In the genomic region with DNA sequence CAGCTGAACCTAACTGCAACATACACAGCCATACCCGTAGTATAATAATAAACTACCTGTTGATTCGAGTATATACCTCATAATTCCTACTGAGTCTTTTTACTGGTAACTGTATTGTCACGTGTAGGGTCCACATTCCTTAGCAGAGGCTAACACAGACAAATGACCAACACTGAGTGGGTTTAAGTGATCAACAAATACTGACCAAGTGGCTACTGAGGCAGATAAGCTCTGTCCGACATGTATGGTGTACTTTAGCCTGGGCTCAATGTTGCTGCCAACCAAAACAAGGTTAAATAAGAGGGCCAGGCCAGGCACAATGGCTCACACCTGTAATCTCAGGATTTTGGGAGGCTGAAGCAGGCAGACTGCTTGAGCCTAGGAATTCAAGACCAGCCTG, we compare ENCODE assay signal across 12 cellular contexts. TPM values are rescaled to one million over a fixed set of nuclear protein-coding genes. Genes with fewer than 3 reads are reported as not detected.
DNase-seq lines count a peak whose midpoint lies in the region; ATAC-seq and TF ChIP-seq lines count a peak whose summit lies in the region.
"Had no signal": no experiment of that assay in that cellular context is flagged by ENCODE, and none has a peak within 500 bp of the region (broad histone marks: within the 10 kb centered on the region; RNA-seq: fewer than 3 reads in every experiment).

No MANE protein-coding gene starts in this region.

- no peak for TF ChIP-seq CTCF in vagina (IDR thresholded peaks at IDR 0.05)

- peak overlapping the region; percentile 25 for H3K27ac ChIP-seq in vagina

- H3K4me1 Mint-ChIP-seq in activated naive CD4-positive, alpha-beta T cell treated with anti-CD3 and anti-CD28 coated beads, Interleukin-2, amount 50 U/mL, for 24 hours, result peaks cover 94% of the 10 kb centered on the region
- H3K4me1 Mint-ChIP-seq in activated CD8-positive, alpha-beta T cell treated with anti-CD3 and anti-CD28 coated beads, Interleukin-2, amount 10 ng/mL, durations not matched to agents 7 days and 5 days (ENCODE audit: low read depth), result peaks cover 83% of the 10 kb centered on the region
- peaks cover 74% of the 10 kb centered on the region for H3K4me1 Mint-ChIP-seq in memory B cell

- POLR2A ChIA-PET in activated CD8-positive, alpha-beta T cell treated with anti-CD3 and anti-CD28 coated beads, Interleukin-2, amount 10 ng/mL, durations not matched to agents 7 days and 5 days (lab: Charles Lee), result interaction anchor here (0.5 to 6.0 kb wide), 8 partner anchors 8 to 34 kb away, joined by 3 to 61 read pairs (median 8); a partner anchor contains a TSS

- H3K4me3 ChIP-seq in vagina, result no peak overlapping the region
- no peak overlapping the region for H3K4me3 ChIP-seq in HAP-1

- CTCF ChIA-PET in activated CD8-positive, alpha-beta T cell treated with anti-CD3 and anti-CD28 coated beads, Interleukin-2, amount 10 ng/mL, durations not matched to agents 7 days and 5 days (lab: Charles Lee), result interaction anchor here (1.0 to 4.4 kb wide), 3 partner anchors 9 to 21 kb away, joined by 3 to 39 read pairs (median 5); a partner anchor contains a TSS

- H3K4me1 ChIP-seq in vagina (peaks cover 15% of the 10 kb centered on the region), HAP-1 (peaks cover 2% of the 10 kb centered on the region; the same call in 1 of the 2 replicates)

- H3K9me3 ChIP-seq in vagina, result no peaks in the 10 kb centered on the region
- no peaks in the 10 kb centered on the region for H3K9me3 ChIP-seq in HAP-1

- in situ Hi-C loops in HAP-1 (cut with MboI; ENCODE audit: low sequenced_read_pairs), result no loop called here

- H3K4me3 Mint-ChIP-seq in activated naive CD4-positive, alpha-beta T cell treated with anti-CD3 and anti-CD28 coated beads, Interleukin-2, amount 50 U/mL, for 24 hours, result peak overlapping the region; percentile 87
- H3K4me3 Mint-ChIP-seq in activated CD8-positive, alpha-beta T cell treated with anti-CD3 and anti-CD28 coated beads, Interleukin-2, amount 10 ng/mL, durations not matched to agents 7 days and 5 days, result peak overlapping the region; percentile 75
- peak overlapping the region; percentile 94 for H3K4me3 Mint-ChIP-seq in memory B cell

- H3K36me3 Mint-ChIP-seq in activated naive CD4-positive, alpha-beta T cell treated with anti-CD3 and anti-CD28 coated beads, Interleukin-2, amount 50 U/mL, for 24 hours, result peaks cover 5% of the 10 kb centered on the region
- peaks cover 37% of the 10 kb centered on the region for H3K36me3 Mint-ChIP-seq in activated CD8-positive, alpha-beta T cell treated with anti-CD3 and anti-CD28 coated beads, Interleukin-2, amount 10 ng/mL, durations not matched to agents 7 days and 5 days (ENCODE audit: low read depth)
- H3K36me3 Mint-ChIP-seq in memory B cell, result peaks cover 25% of the 10 kb centered on the region

- H3K27me3 Mint-ChIP-seq in activated naive CD4-positive, alpha-beta T cell treated with anti-CD3 and anti-CD28 coated beads, Interleukin-2, amount 50 U/mL, for 24 hours, result no peaks in the 10 kb centered on the region
- no peaks in the 10 kb centered on the region for H3K27me3 Mint-ChIP-seq in activated CD8-positive, alpha-beta T cell treated with anti-CD3 and anti-CD28 coated beads, Interleukin-2, amount 10 ng/mL, durations not matched to agents 7 days and 5 days (ENCODE audit: low read depth)
- no peaks in the 10 kb centered on the region for H3K27me3 Mint-ChIP-seq in memory B cell

- H3K9me3 Mint-ChIP-seq in activated naive CD4-positive, alpha-beta T cell treated with anti-CD3 and anti-CD28 coated beads, Interleukin-2, amount 50 U/mL, for 24 hours, result no peaks in the 10 kb centered on the region
- peaks cover 4% of the 10 kb centered on the region for H3K9me3 Mint-ChIP-seq in activated CD8-positive, alpha-beta T cell treated with anti-CD3 and anti-CD28 coated beads, Interleukin-2, amount 10 ng/mL, durations not matched to agents 7 days and 5 days (ENCODE audit: insufficient read depth)
- no peaks in the 10 kb centered on the region for H3K9me3 Mint-ChIP-seq in memory B cell

- intact Hi-C loops in vagina (cut with DNase I), result no loop called here

- no peaks in the 10 kb centered on the region for H3K27me3 ChIP-seq in vagina
- H3K27me3 ChIP-seq in HAP-1 (ENCODE audit: low read depth), result no peaks in the 10 kb centered on the region

- no peak for TF ChIP-seq POLR2A in vagina (IDR thresholded peaks at IDR 0.05)

- no peak for ATAC-seq in activated CD8-positive, alpha-beta T cell treated with anti-CD3 and anti-CD28 coated beads, Interleukin-2, amount 10 ng/mL, durations not matched to agents 7 days and 5 days
- no peak for ATAC-seq in memory B cell (ENCODE audit: low read depth)

- H3K36me3 ChIP-seq in vagina, result no peaks in the 10 kb centered on the region
- H3K36me3 ChIP-seq in HAP-1 (replicated peaks), result 0 out of 2 replicates have a peak, but pooled peaks cover 2% of the 10 kb centered on the region

- DNase-seq in activated naive CD4-positive, alpha-beta T cell (lab: John Stamatoyannopoulos, UW), result no peak
- no peak for DNase-seq in activated CD8-positive, alpha-beta T cell treated with anti-CD3 and anti-CD28 coated beads, Interleukin-2, amount 10 ng/mL, durations not matched to agents 7 days and 5 days
- DNase-seq in memory B cell (ENCODE audit: low spot score in 2 of 2) (no peak), vagina (ENCODE audit: extremely low spot score in 2 of 2) (no peak), NCI-H1694 treated with DMSO at 0.1 percent for 48 hours (lab: John Stamatoyannopoulos, UW) (no peak), HAP-1 (ENCODE audit: low spot score in 2 of 2) (no peak)
- no peak for DNase-seq in stimulated activated CD4-positive, alpha-beta T cell treated with anti-CD3 and anti-CD28 coated beads, Interleukin-4, amount 100 ng/mL, for 24 hours
- DNase-seq: foreskin melanocyte, GF-D8, KBM-7, NCI-H2107 had no signal

- peak overlapping the region; percentile 99 for H3K27ac Mint-ChIP-seq in activated naive CD4-positive, alpha-beta T cell treated with anti-CD3 and anti-CD28 coated beads, Interleukin-2, amount 50 U/mL, for 24 hours
- H3K27ac Mint-ChIP-seq in activated CD8-positive, alpha-beta T cell treated with anti-CD3 and anti-CD28 coated beads, Interleukin-2, amount 10 ng/mL, durations not matched to agents 7 days and 5 days, result peak overlapping the region; percentile 94
- H3K27ac Mint-ChIP-seq in memory B cell, result peak overlapping the region; percentile 99

RNA-seq across cellular contexts. Expression of a gene that starts 12.7 kb away (rescaled TPM):
- total RNA-seq in activated CD8-positive, alpha-beta T cell treated with anti-CD3 and anti-CD28 coated beads, Interleukin-2, amount 10 ng/mL, durations not matched to agents 7 days and 5 days, result 100 to 1,000 TPM; 116 TPM
- total RNA-seq in vagina, result 42.5 TPM
